13 cellular contexts compared by ENCODE assay signal in the genomic region with DNA sequence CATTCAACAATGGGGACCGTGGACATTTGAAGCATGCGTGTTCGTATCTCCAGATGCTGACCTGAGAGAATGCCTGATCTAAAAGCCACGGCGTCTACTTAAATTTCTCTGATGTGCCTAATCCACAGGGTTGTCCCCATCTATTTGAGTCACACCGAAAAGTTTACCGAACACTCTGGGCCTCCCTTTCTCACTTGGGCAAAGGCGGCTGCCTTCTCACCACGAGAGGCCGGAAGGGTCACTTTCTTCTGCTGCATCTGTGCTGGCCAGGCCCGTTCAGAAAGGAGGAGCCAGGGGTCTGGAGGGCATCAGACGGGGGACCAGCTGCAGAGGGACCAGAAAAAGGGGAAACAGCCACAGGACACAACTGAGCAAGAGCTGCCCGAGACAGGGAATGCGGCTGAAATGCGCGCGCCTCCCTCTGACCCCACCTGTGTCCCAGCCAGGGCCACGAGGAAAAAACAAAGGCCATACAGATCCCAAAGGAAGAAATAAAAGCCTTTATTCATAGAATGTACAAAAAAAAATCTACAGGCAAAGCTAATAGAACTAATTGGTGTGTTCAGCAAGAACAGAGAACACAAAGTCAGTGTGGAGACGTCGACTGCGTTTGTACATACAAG.
DNase-seq lines count a peak whose midpoint lies in the region; ATAC-seq, FAIRE-seq and TF ChIP-seq lines count a peak whose summit lies in the region.
"Had no signal": no experiment of that assay in that cellular context is flagged by ENCODE, and none has a peak within 500 bp of the region (broad histone marks: within the 10 kb centered on the region; RNA-seq: fewer than 3 reads in every experiment).

No MANE protein-coding gene starts in this region.

- no peaks in the 10 kb centered on the region for H3K27me3 Mint-ChIP-seq in astrocyte (ENCODE audit: low read depth, unreplicated experiment)
- no peaks in the 10 kb centered on the region for H3K27me3 Mint-ChIP-seq in natural killer cell (ENCODE audit: low read depth in 2 of 2)
- H3K27me3 Mint-ChIP-seq: B cell had no signal

- peak overlapping the region; percentile 8 for H2AFZ ChIP-seq in IMR-90 (replicated peaks; ENCODE audit: low read length, poor library complexity)
- H2AFZ ChIP-seq in astrocyte (ENCODE audit: low read depth, low read length): no peak overlapping the region
- H2AFZ ChIP-seq: parathyroid adenoma, PC-9 had no signal

- FAIRE-seq in A549 (lab: Jason Lieb, UNC) (no peak), astrocyte (lab: Jason Lieb, UNC) (no peak)

- H3K79me1 ChIP-seq in IMR-90 (ENCODE audit: low read depth in 1 of 2, low read length in 2 of 2): peaks cover 17 to 75% of the 10 kb centered on the region in 2 experiments; a peak in 3 of 4 replicates

- CTCF ChIA-PET in A549 (lab: Yijun Ruan, JAX) (interaction anchor here (0.6 to 1.4 kb wide), 4 partner anchors 12 to 178 kb away, joined by 3 to 4 read pairs (median 4); no protein-coding TSS in a partner anchor), IMR-90 (lab: Yijun Ruan, JAX) (no interaction called here)

- no peak for DNase-seq in A549 (ENCODE audit: low read depth in 1 of 2, low spot score in 1 of 2)
- DNase-seq in IMR-90: no peak
- no peak for DNase-seq in astrocyte (ENCODE audit: low read depth)
- DNase-seq in natural killer cell: no peak
- DNase-seq in NCI-H526 treated with DMSO at 0.1 percent for 48 hours (lab: John Stamatoyannopoulos, UW): no peak
- no peak for DNase-seq in NAMALWA (ENCODE audit: low spot score)
- DNase-seq in activated effector memory CD4-positive, alpha-beta T cell treated with anti-CD3 and anti-CD28 coated beads, Interleukin-2, amount 50 U/mL, for 16 hours: no peak
- DNase-seq: NCI-H2171 treated with DMSO at 0.1 percent for 48 hours, PC-9 had no signal

- H3K14ac ChIP-seq in IMR-90 (replicated peaks; ENCODE audit: low read depth, low read length): peak overlapping the region; percentile 68

- H3K4me1 ChIP-seq in A549 (peaks cover 16% of the 10 kb centered on the region), IMR-90 (ENCODE audit: control insufficient read depth, insufficient read depth, low read length) (peaks cover 17% of the 10 kb centered on the region), astrocyte (ENCODE audit: insufficient read depth, low read length) (peaks cover 9% of the 10 kb centered on the region)
- H3K4me1 ChIP-seq: parathyroid adenoma had no signal

- H4K8ac ChIP-seq in IMR-90 (ENCODE audit: low read depth in 2 of 2, low read length in 2 of 2): 0 out of 4 replicates have a peak overlapping the region, but pooled peaks of 1 of the 2 experiments have one; percentile 30

- 0 out of 2 replicates have a peak overlapping the region, but pooled peaks have one; percentile 22 for H2BK20ac ChIP-seq in IMR-90 (ENCODE audit: low read depth, low read length)

- no peak overlapping the region for H3K56ac ChIP-seq in IMR-90 (ENCODE audit: extremely low read depth, insufficient read depth, low read length)

- H3K36me3 Mint-ChIP-seq in astrocyte (ENCODE audit: low read depth, unreplicated experiment) (peaks cover 15% of the 10 kb centered on the region), natural killer cell (no peaks in the 10 kb centered on the region)

- no peak for TF ChIP-seq EP300 in A549 (IDR thresholded peaks at IDR 0.05)

- H4K5ac ChIP-seq in IMR-90 (ENCODE audit: low read depth, low read length): peak overlapping the region; percentile 52

- H3K23ac ChIP-seq in IMR-90 (ENCODE audit: low read depth, low read length): peak overlapping the region; percentile 76; the same call in 1 of the 2 replicates

- TF ChIP-seq RAD21 in A549 (conservative IDR thresholded peaks at IDR 0.05 in 1 of 2, IDR thresholded peaks at IDR 0.05 in 1 of 2) (no peak), IMR-90 (IDR thresholded peaks at IDR 0.05; ENCODE audit: low read length) (no peak)

- POLR2A ChIA-PET in A549 (lab: Yijun Ruan, JAX) (interaction anchor here (1.0 kb wide), 1 partner anchor 20 kb away, joined by 7 read pairs; no protein-coding TSS in a partner anchor), IMR-90 (lab: Charles Lee; ENCODE audit: unreplicated experiment) (interaction anchor here (0.6 kb wide), 1 partner anchor 19 kb away, joined by 3 read pairs; no protein-coding TSS in a partner anchor)

- peak overlapping the region; percentile 5; the same call in 1 of the 2 replicates for H2BK120ac ChIP-seq in IMR-90 (ENCODE audit: low read depth, low read length)

- H3K18ac ChIP-seq in IMR-90 (ENCODE audit: low read depth, low read length): peak overlapping the region; percentile 66

- no TSS peak for BruUV-seq in IMR-90 (replicated peaks; lab: Mats Ljungman, UMichigan)

- H3K27ac Mint-ChIP-seq in astrocyte (ENCODE audit: unreplicated experiment): peak overlapping the region; percentile 85
- peak overlapping the region; percentile 91 to 92 for H3K27ac Mint-ChIP-seq in natural killer cell

- H3K9me1 ChIP-seq in IMR-90 (ENCODE audit: insufficient read depth, low read length): peaks cover 21% of the 10 kb centered on the region

- H3K36me3 ChIP-seq in IMR-90 (ENCODE audit: control insufficient read depth, insufficient read depth, low read length): peaks cover 42% of the 10 kb centered on the region
- no peaks in the 10 kb centered on the region for H3K36me3 ChIP-seq in astrocyte (ENCODE audit: insufficient read depth, low read length)
- H3K36me3 ChIP-seq: cardiac muscle cell had no signal

- no peaks in the 10 kb centered on the region for H3K9me3 Mint-ChIP-seq in astrocyte (ENCODE audit: unreplicated experiment)
- H3K9me3 Mint-ChIP-seq in natural killer cell: no peaks in the 10 kb centered on the region

- WGBS in A549 (ENCODE audit: missing lambda C conversion rate): 85% methylated on average over 21 of the region's 21 CpGs
- 75% methylated on average over 7 of the region's 21 CpGs; no CpG with 5 or more reads in 1 of the 2 experiments for WGBS in IMR-90 (ENCODE audit: extremely low coverage in 2 of 2, insufficient read length in 1 of 2), 2 experiments

- peak overlapping the region; percentile 58 for H4K91ac ChIP-seq in IMR-90 (ENCODE audit: insufficient read depth, low read depth, low read length)

- TF ChIP-seq POLR2A in A549 (IDR thresholded peaks at IDR 0.05; ENCODE audit: low read length): no peak
- no peak for TF ChIP-seq POLR2A in IMR-90 (IDR thresholded peaks at IDR 0.05; ENCODE audit: low read depth, low read length)

- dilution Hi-C loops in IMR-90 (cut with HindIII; ENCODE audit: low sequenced_read_pairs, unreplicated experiment): no loop called here

- H2AK5ac ChIP-seq in IMR-90 (ENCODE audit: low read depth, low read length): peak overlapping the region; percentile 21; the same call in 1 of the 2 replicates

- TF ChIP-seq CTCF in A549 (IDR thresholded peaks at IDR 0.05) (no peak), IMR-90 (conservative IDR thresholded peaks at IDR 0.05; ENCODE audit: low read depth, low read length) (no peak), astrocyte (IDR thresholded peaks at IDR 0.05; ENCODE audit: insufficient read depth, low read depth, low read length) (no peak), natural killer cell (IDR thresholded peaks at IDR 0.05) (no peak)

- in situ Hi-C loops in IMR-90 (cut with MboI; ENCODE audit: low sequenced_read_pairs): no loop called here

- H2AK9ac ChIP-seq in IMR-90 (replicated peaks; ENCODE audit: low read depth, low read length, poor library complexity): peak overlapping the region; percentile 16

- H3K4me2 ChIP-seq in A549 (peak overlapping the region; percentile 47; the same call in 1 of the 3 replicates), IMR-90 (ENCODE audit: low read depth, low read length) (no peak overlapping the region), astrocyte (ENCODE audit: low read length) (no peak overlapping the region)
- H3K4me2 ChIP-seq: PC-9 had no signal

- peaks cover 58% of the 10 kb centered on the region for H4K20me1 ChIP-seq in IMR-90 (ENCODE audit: insufficient read depth, low read length)
- H4K20me1 ChIP-seq in astrocyte (ENCODE audit: insufficient read depth, low read length): peaks cover 69% of the 10 kb centered on the region

- H3K4me1 Mint-ChIP-seq in astrocyte (ENCODE audit: low read depth, unreplicated experiment) (peaks cover 19% of the 10 kb centered on the region), natural killer cell (peaks cover 79 to 86% of the 10 kb centered on the region in 2 donors)

- H3K4me3 Mint-ChIP-seq in astrocyte (ENCODE audit: unreplicated experiment) (no peak overlapping the region), natural killer cell (peak overlapping the region; percentile 84)
- H3K4me3 Mint-ChIP-seq: B cell had no signal

- intact Hi-C loops in IMR-90 (cut with micrococcal nuclease) (no loop called here), natural killer cell (cut with micrococcal nuclease) (loop anchor here (5.0 kb wide), 1 partner anchor 182 kb away; no protein-coding TSS in a partner anchor)

- no peak overlapping the region for H3K4me3 ChIP-seq in A549
- no peak overlapping the region for H3K4me3 ChIP-seq in IMR-90 (ENCODE audit: insufficient read depth, low read depth, low read length)
- H3K4me3 ChIP-seq in astrocyte (ENCODE audit: insufficient read depth, low read depth, low read length): no peak overlapping the region
- H3K4me3 ChIP-seq: cardiac muscle cell, PC-9 had no signal

- peaks cover 86% of the 10 kb centered on the region for H3K79me2 ChIP-seq in astrocyte (ENCODE audit: insufficient read depth, low read length)
- H3K79me2 ChIP-seq: parathyroid adenoma had no signal

- ATAC-seq in A549 (no peak), IMR-90 (ENCODE audit: low read depth) (no peak), natural killer cell (no peak), GM19328 (IDR thresholded peaks at IDR 0.05; ENCODE audit: unreplicated experiment) (no peak)

- H3K27ac ChIP-seq in A549: peak overlapping the region; percentile 62 to 90
- peak overlapping the region; percentile 79; the same call in 1 of the 2 replicates for H3K27ac ChIP-seq in IMR-90 (ENCODE audit: insufficient read depth, low read length)
- H3K27ac ChIP-seq in astrocyte (ENCODE audit: low read depth, low read length): no peak overlapping the region
- H3K27ac ChIP-seq: cardiac muscle cell, parathyroid adenoma, PC-9 had no signal

- peak overlapping the region; percentile 56; the same call in 1 of the 3 replicates for H2BK15ac ChIP-seq in IMR-90 (ENCODE audit: low read depth, low read length)

- H3K9ac ChIP-seq in IMR-90 (ENCODE audit: low read depth, low read length) (no peak overlapping the region), astrocyte (ENCODE audit: low read length) (no peak overlapping the region)
- H3K9ac ChIP-seq: parathyroid adenoma had no signal

- H3K9me3 ChIP-seq in A549 (no peaks in the 10 kb centered on the region), IMR-90 (ENCODE audit: control insufficient read depth, insufficient read depth, low read length) (no peaks in the 10 kb centered on the region), astrocyte (ENCODE audit: insufficient read depth, low read depth, low read length) (no peaks in the 10 kb centered on the region)

- H3K4ac ChIP-seq in IMR-90 (ENCODE audit: low read depth, low read length): peak overlapping the region; percentile 33

- H2BK5ac ChIP-seq in IMR-90 (ENCODE audit: low read depth, low read length, poor library complexity, severe bottlenecking): peak overlapping the region; percentile 54

- no peaks in the 10 kb centered on the region for H3K27me3 ChIP-seq in IMR-90 (ENCODE audit: control insufficient read depth, insufficient read depth, low read length)
- no peaks in the 10 kb centered on the region for H3K27me3 ChIP-seq in astrocyte (ENCODE audit: insufficient read depth, low read length)
- H3K27me3 ChIP-seq: cardiac muscle cell had no signal

TF ChIP-seq in IMR-90, 13 proteins besides CTCF, POLR2A, EP300 and RAD21 (continues in another document):
- TF ChIP-seq CEBPB (IDR thresholded peaks at IDR 0.05; ENCODE audit: low read depth, low read length): no peak
